Comparison of ENCODE assay signal across 8 cellular contexts in the genomic region with DNA sequence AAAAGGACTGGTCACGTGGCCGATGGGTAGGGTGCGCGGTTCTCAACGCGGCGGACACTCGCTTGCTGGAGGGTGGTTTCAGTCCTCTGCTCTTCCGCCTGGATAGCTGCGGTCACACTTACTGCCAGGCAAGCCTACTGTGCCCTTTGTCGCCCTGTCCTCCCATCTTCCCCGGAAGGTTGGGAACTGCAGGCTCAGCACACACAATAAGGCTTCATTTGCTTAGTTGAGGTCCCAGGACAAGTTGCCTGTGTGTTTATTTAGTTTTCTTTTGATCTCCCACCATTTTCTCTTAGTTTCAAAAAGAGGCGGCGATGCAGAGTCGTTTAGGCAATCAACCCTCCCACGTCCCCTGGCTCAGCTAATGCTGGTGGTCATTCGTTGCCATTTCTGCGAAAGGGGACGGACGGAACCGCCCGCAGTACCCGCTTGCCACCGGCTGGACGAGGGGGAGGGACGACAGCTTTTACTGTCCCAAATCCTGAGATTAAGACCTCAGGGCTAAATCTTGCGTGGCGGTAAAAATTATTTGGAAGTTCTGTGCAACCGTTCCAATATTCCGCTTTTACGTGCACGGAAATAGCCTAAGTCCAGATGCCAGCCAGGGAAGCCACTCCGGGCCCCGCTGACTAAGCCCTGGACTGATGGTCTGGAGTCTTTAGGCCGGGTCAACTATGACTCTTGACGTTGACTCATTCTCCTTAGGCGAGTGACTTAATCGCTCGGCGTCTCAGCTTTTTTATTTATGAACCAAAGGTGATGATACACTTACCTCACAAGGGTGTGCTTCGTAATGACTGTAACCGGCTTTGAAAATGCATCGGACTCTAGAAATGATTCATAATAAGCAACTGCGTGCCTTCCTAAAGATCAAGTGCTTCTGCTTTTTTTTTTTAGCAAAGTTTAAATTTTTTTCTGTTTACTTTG. TPM values are rescaled to one million over a fixed set of nuclear protein-coding genes. Genes with fewer than 3 reads are reported as not detected.
DNase-seq lines count a peak whose midpoint lies in the region; ATAC-seq and TF ChIP-seq lines count a peak whose summit lies in the region.

No MANE protein-coding gene starts in this region.

- H3K27me3 ChIP-seq in foreskin keratinocyte (no peaks in the 10 kb centered on the region), thymus (ENCODE audit: control insufficient read depth, insufficient read depth) (no peaks in the 10 kb centered on the region)

- peaks cover 5% of the 10 kb centered on the region for H3K36me3 ChIP-seq in thymus (ENCODE audit: control insufficient read depth, insufficient read depth)

- H3K9me3 ChIP-seq in thymus (ENCODE audit: control insufficient read depth), result no peaks in the 10 kb centered on the region

- ATAC-seq in HG03159 (IDR thresholded peaks at IDR 0.05; ENCODE audit: unreplicated experiment), result peak; percentile 47
- peak; percentile 78 for ATAC-seq in foreskin keratinocyte

- 10% methylated on average over 44 of the region's 44 CpGs for whole genome bisulfite sequencing in thymus

- TF ChIP-seq POLR2A in GM18951 (IDR thresholded peaks at IDR 0.05; ENCODE audit: extremely low read depth, insufficient read depth, insufficient read length), result peak; percentile 86

- TF ChIP-seq CTCF in AG09309 (IDR thresholded peaks at IDR 0.05; ENCODE audit: control insufficient read depth, insufficient read depth, low read depth, low read length, missing control alignments), result no peak
- TF ChIP-seq CTCF in foreskin keratinocyte (conservative IDR thresholded peaks at IDR 0.05), result no peak

- peak; percentile 90 for DNase-seq in AG09309 (ENCODE audit: low read depth)
- peak; percentile 46 for DNase-seq in RPMI8226
- DNase-seq in activated effector memory CD4-positive, alpha-beta T cell treated with anti-CD3 and anti-CD28 coated beads, Interleukin-2, amount 50 U/mL, for 16 hours, result peak; percentile 83
- DNase-seq in foreskin keratinocyte, result peak; percentile 94 to 98
- DNase-seq in nucleus accumbens (lab: John Stamatoyannopoulos, UW), result peak in 42 of 56 donors; percentile 14 to 87 (median 59)

- H3K27ac ChIP-seq in foreskin keratinocyte (peak overlapping the region; percentile 91), thymus (ENCODE audit: low read depth) (peak overlapping the region; percentile 90)

- peaks cover 17% of the 10 kb centered on the region for H3K4me1 ChIP-seq in foreskin keratinocyte
- peaks cover 5% of the 10 kb centered on the region for H3K4me1 ChIP-seq in thymus (ENCODE audit: control insufficient read depth, insufficient read depth, low read length)

- H3K4me3 ChIP-seq in AG09309 (ENCODE audit: control insufficient read depth, low read depth, low read length), result peak overlapping the region; percentile 94
- H3K4me3 ChIP-seq in thymus (ENCODE audit: low read length), result peak overlapping the region; percentile 67

- in situ Hi-C loops in GM18951 (cut with MboI; ENCODE audit: low sequenced_read_pairs, unreplicated experiment), result no loop called here

RNA-seq across cellular contexts. Expression of a gene that starts 0.7 kb away (rescaled TPM):
- total RNA-seq in foreskin keratinocyte, result 176 and 190 TPM in 2 replicates
- polyA plus RNA-seq in foreskin keratinocyte (39.3 and 56.1 TPM in 2 replicates), thymus (30.0 TPM)

Comparison
In these comparisons a context has a peak if more than half of its experiments do, and no peak if none do; other contexts are left out.
1. Peak in every context shown above with its lines: DNase-seq, ATAC-seq, H3K4me3 ChIP-seq and H3K27ac ChIP-seq.
2. DNase-seq: peak in every context shown above with its lines; median percentile 96 in foreskin keratinocyte; 90 in AG09309; 83 in activated effector memory CD4-positive, alpha-beta T cell treated with anti-CD3 and anti-CD28 coated beads, Interleukin-2, amount 50 U/mL, for 16 hours; 59 in nucleus accumbens; 46 in RPMI8226.